ENCODE assay signal across 37 cellular contexts in the genomic region with DNA sequence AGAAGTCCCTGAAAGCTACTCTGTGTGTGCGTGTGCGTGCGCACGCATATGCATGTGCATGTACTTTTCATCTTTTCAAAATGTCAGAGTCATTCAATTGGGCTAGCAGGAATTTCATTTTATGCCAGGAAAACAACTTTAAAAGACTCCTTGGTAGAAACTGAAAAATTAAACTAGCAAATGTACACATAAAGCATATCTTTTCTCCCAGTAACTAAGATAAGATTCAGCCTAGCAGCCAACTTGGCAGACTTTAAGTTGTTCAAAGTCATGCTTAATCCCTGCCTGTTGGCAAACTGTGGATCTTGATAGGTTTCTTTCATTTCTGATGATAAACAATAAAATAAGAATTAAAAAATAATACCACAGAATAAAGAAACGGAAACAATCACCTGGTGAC.
"Had no signal": no experiment of that assay in that cellular context is flagged by ENCODE, and none has a peak within 500 bp of the region (broad histone marks: within the 10 kb centered on the region; RNA-seq: fewer than 3 reads in every experiment).

No MANE protein-coding gene starts in this region.

- H3K27ac Mint-ChIP-seq: activated CD4-positive, alpha-beta memory T cell treated with anti-CD3 and anti-CD28 coated beads, Interleukin-2, amount 10 ng/mL, durations not matched to agents 7 days and 5 days; activated CD4-positive, alpha-beta T cell treated with anti-CD3 and anti-CD28 coated beads, Interleukin-2, amount 10 ng/mL, durations not matched to agents 7 days and 5 days; activated naive CD4-positive, alpha-beta T cell treated with anti-CD3 and anti-CD28 coated beads, Interleukin-2, amount 10 ng/mL, durations not matched to agents 7 days and 5 days; activated naive CD4-positive, alpha-beta T cell treated with anti-CD3 and anti-CD28 coated beads, Interleukin-2, amount 50 U/mL, for 72 hours; activated naive CD8-positive, alpha-beta T cell treated with anti-CD3 and anti-CD28 coated beads, Interleukin-2, amount 10 ng/mL, durations not matched to agents 7 days and 5 days; activated T-cell treated with anti-CD3 and anti-CD28 coated beads, Interleukin-2, amount 50 U/mL, for 24 hours; activated T-cell treated with anti-CD3 and anti-CD28 coated beads, Interleukin-2, amount 50 U/mL, for 72 hours; brain; dendritic cell treated with granulocyte-macrophage colony-stimulating factor and Interleukin-4, amounts not matched to agents 40 ng/mL and 50 ng/mL, for 4 days; endodermal cell; T-helper 17 cell; T-helper 2 cell treated with Interferon-gamma antibody and Interleukin-4, amounts not matched to agents 5 μg/mL and 100 μg/mL, for 36 hours; WTC11 had no signal

- H3K36me3 Mint-ChIP-seq: activated naive CD4-positive, alpha-beta T cell treated with anti-CD3 and anti-CD28 coated beads, Interleukin-2, amount 10 ng/mL, durations not matched to agents 7 days and 5 days; activated naive CD4-positive, alpha-beta T cell treated with anti-CD3 and anti-CD28 coated beads, Interleukin-2, amount 50 U/mL, for 72 hours; activated naive CD8-positive, alpha-beta T cell treated with anti-CD3 and anti-CD28 coated beads, Interleukin-2, amount 10 ng/mL, durations not matched to agents 7 days and 5 days; brain had no signal

- H3K4me1 ChIP-seq: breast epithelium, colonic mucosa, esophagus muscularis mucosa had no signal

- H3K4me3 ChIP-seq: breast epithelium, cardiac muscle cell, colonic mucosa, dorsolateral prefrontal cortex, esophagus muscularis mucosa had no signal

- DNase-seq: activated CD4-positive, alpha-beta memory T cell treated with anti-CD3 and anti-CD28 coated beads, Interleukin-2, amount 10 ng/mL, durations not matched to agents 7 days and 5 days; activated CD4-positive, alpha-beta T cell treated with anti-CD3 and anti-CD28 coated beads for 1 hour; activated CD4-positive, alpha-beta T cell treated with anti-CD3 and anti-CD28 coated beads for 4 hours; activated CD4-positive, alpha-beta T cell treated with anti-CD3 and anti-CD28 coated beads, Interleukin-2, amount 10 ng/mL, durations not matched to agents 7 days and 5 days; activated CD4-positive, alpha-beta T cell treated with anti-CD3 and anti-CD28 coated beads, Interleukin-2, amount 50 U/mL, for 4 hours; activated CD8-positive, alpha-beta memory T cell treated with anti-CD3 and anti-CD28 coated beads, Interleukin-2, amount 50 U/mL, for 48 hours; activated gamma-delta T cell; activated naive CD4-positive, alpha-beta T cell; activated naive CD4-positive, alpha-beta T cell treated with anti-CD3 and anti-CD28 coated beads, Interleukin-2, amount 10 ng/mL, durations not matched to agents 7 days and 5 days; activated naive CD8-positive, alpha-beta T cell treated with anti-CD3 and anti-CD28 coated beads, Interleukin-2, amount 10 ng/mL, durations not matched to agents 7 days and 5 days; activated T-cell treated with anti-CD3 and anti-CD28 coated beads for 4 hours; activated T-cell treated with anti-CD3 and anti-CD28 coated beads, Interleukin-2, amount 50 U/mL, for 24 hours; activated T-cell treated with anti-CD3 and anti-CD28 coated beads, Interleukin-2, amount 50 U/mL, for 72 hours; amniotic stem cell; anterior cingulate cortex; central memory CD4-positive, alpha-beta T cell; cerebellar nuclear complex; colonic mucosa; dorsolateral prefrontal cortex; effector memory CD4-positive, alpha-beta T cell; endodermal cell; erythroblast; foreskin fibroblast; head of caudate nucleus; hippocampal formation; T-helper 1 cell; T-helper 17 cell; T1000 had no signal

- H3K9me3 ChIP-seq: colonic mucosa, esophagus muscularis mucosa had no signal

- FAIRE-seq: frontal cortex had no signal

- ATAC-seq: activated naive CD4-positive, alpha-beta T cell treated with anti-CD3 and anti-CD28 coated beads, Interleukin-2, amount 50 U/mL, for 72 hours; activated T-cell treated with anti-CD3 and anti-CD28 coated beads, Interleukin-2, amount 50 U/mL, for 72 hours; T-helper 17 cell; WTC11 had no signal

- H3K4me3 Mint-ChIP-seq: activated CD4-positive, alpha-beta memory T cell treated with anti-CD3 and anti-CD28 coated beads, Interleukin-2, amount 10 ng/mL, durations not matched to agents 7 days and 5 days; activated CD4-positive, alpha-beta T cell treated with anti-CD3 and anti-CD28 coated beads, Interleukin-2, amount 10 ng/mL, durations not matched to agents 7 days and 5 days; activated naive CD4-positive, alpha-beta T cell treated with anti-CD3 and anti-CD28 coated beads, Interleukin-2, amount 10 ng/mL, durations not matched to agents 7 days and 5 days; activated naive CD8-positive, alpha-beta T cell treated with anti-CD3 and anti-CD28 coated beads, Interleukin-2, amount 10 ng/mL, durations not matched to agents 7 days and 5 days; activated T-cell treated with anti-CD3 and anti-CD28 coated beads, Interleukin-2, amount 50 U/mL, for 24 hours; activated T-cell treated with anti-CD3 and anti-CD28 coated beads, Interleukin-2, amount 50 U/mL, for 72 hours; brain; dendritic cell treated with granulocyte-macrophage colony-stimulating factor and Interleukin-4, amounts not matched to agents 40 ng/mL and 50 ng/mL, for 4 days; endodermal cell; T-helper 17 cell; T-helper 2 cell treated with Interferon-gamma antibody and Interleukin-4, amounts not matched to agents 5 μg/mL and 100 μg/mL, for 36 hours; WTC11 had no signal

- H3K27me3 ChIP-seq: breast epithelium, cardiac muscle cell, colonic mucosa, dorsolateral prefrontal cortex, esophagus muscularis mucosa had no signal

- H3K4me1 Mint-ChIP-seq: activated CD4-positive, alpha-beta memory T cell treated with anti-CD3 and anti-CD28 coated beads, Interleukin-2, amount 10 ng/mL, durations not matched to agents 7 days and 5 days; activated CD4-positive, alpha-beta T cell treated with anti-CD3 and anti-CD28 coated beads, Interleukin-2, amount 10 ng/mL, durations not matched to agents 7 days and 5 days; activated naive CD4-positive, alpha-beta T cell treated with anti-CD3 and anti-CD28 coated beads, Interleukin-2, amount 10 ng/mL, durations not matched to agents 7 days and 5 days; activated naive CD8-positive, alpha-beta T cell treated with anti-CD3 and anti-CD28 coated beads, Interleukin-2, amount 10 ng/mL, durations not matched to agents 7 days and 5 days; T-helper 17 cell had no signal

- H3K27ac ChIP-seq: breast epithelium, cardiac muscle cell, colonic mucosa, dorsolateral prefrontal cortex, esophagus muscularis mucosa had no signal

- H3K36me3 ChIP-seq: breast epithelium, cardiac muscle cell, colonic mucosa, esophagus muscularis mucosa had no signal

- H3K27me3 Mint-ChIP-seq: activated CD4-positive, alpha-beta memory T cell treated with anti-CD3 and anti-CD28 coated beads, Interleukin-2, amount 10 ng/mL, durations not matched to agents 7 days and 5 days; activated CD4-positive, alpha-beta T cell treated with anti-CD3 and anti-CD28 coated beads, Interleukin-2, amount 10 ng/mL, durations not matched to agents 7 days and 5 days; activated naive CD4-positive, alpha-beta T cell treated with anti-CD3 and anti-CD28 coated beads, Interleukin-2, amount 10 ng/mL, durations not matched to agents 7 days and 5 days; activated naive CD8-positive, alpha-beta T cell treated with anti-CD3 and anti-CD28 coated beads, Interleukin-2, amount 10 ng/mL, durations not matched to agents 7 days and 5 days; activated T-cell treated with anti-CD3 and anti-CD28 coated beads, Interleukin-2, amount 50 U/mL, for 24 hours; dendritic cell treated with granulocyte-macrophage colony-stimulating factor and Interleukin-4, amounts not matched to agents 40 ng/mL and 50 ng/mL, for 4 days; T-helper 17 cell had no signal
